Comparison of ENCODE assay signal across 16 cellular contexts in genomic region chr11:121769191-121769590, GRCh38.
DNase-seq lines count a peak whose midpoint lies in the region; ATAC-seq and TF ChIP-seq lines count a peak whose summit lies in the region.
"Had no signal": no experiment of that assay in that cellular context is flagged by ENCODE, and none has a peak within 500 bp of the region (broad histone marks: within the 10 kb centered on the region; RNA-seq: fewer than 3 reads in every experiment).

No MANE protein-coding gene starts in this region.

- no peak overlapping the region for H3K9ac ChIP-seq in SK-N-SH
- H3K9ac ChIP-seq: BLaER1 had no signal

- no peaks in the 10 kb centered on the region for H4K20me1 ChIP-seq in SK-N-SH (ENCODE audit: insufficient read depth)
- H4K20me1 ChIP-seq: BLaER1 had no signal

- H3K27me3 ChIP-seq in SK-N-SH (ENCODE audit: insufficient read depth), result no peaks in the 10 kb centered on the region
- H3K27me3 ChIP-seq: BE2C, BLaER1 had no signal

- no peak for TF ChIP-seq RAD21 in SK-N-SH (IDR thresholded peaks at IDR 0.05; ENCODE audit: low read length)

- intact Hi-C loops in activated B cell treated with CpG ODN at 0.5 μM for 24 hours (cut with micrococcal nuclease), result loop anchor here (10.0 kb wide), 1 partner anchor 156 kb away; no protein-coding TSS in a partner anchor

- H3K4me3 Mint-ChIP-seq in activated B cell treated with CpG ODN at 0.5 μM for 24 hours, result no peak overlapping the region
- H3K4me3 Mint-ChIP-seq in neural crest cell, result no peak overlapping the region
- peak overlapping the region; percentile 49 to 66 for H3K4me3 Mint-ChIP-seq in stimulated activated naive B cell treated with anti-CD40 and anti-IgM and Interleukin-4, amounts not matched to agents 10 μg/mL and 1 μg/mL and 100 μg/mL, for 72 hours
- H3K4me3 Mint-ChIP-seq: CD4-positive, alpha-beta T cell; CD8-positive, alpha-beta T cell had no signal

- peaks cover 17% of the 10 kb centered on the region for H3K4me1 Mint-ChIP-seq in activated B cell treated with CpG ODN at 0.5 μM for 24 hours
- peaks cover 3% of the 10 kb centered on the region for H3K4me1 Mint-ChIP-seq in neural crest cell
- H3K4me1 Mint-ChIP-seq in stimulated activated naive B cell treated with anti-CD40 and anti-IgM and Interleukin-4, amounts not matched to agents 10 μg/mL and 1 μg/mL and 100 μg/mL, for 72 hours, result peaks cover 22 to 32% of the 10 kb centered on the region in 2 donors

- H3K27me3 Mint-ChIP-seq in activated B cell treated with CpG ODN at 0.5 μM for 24 hours, result peaks cover 2% of the 10 kb centered on the region
- H3K27me3 Mint-ChIP-seq in neural crest cell (ENCODE audit: low read depth), result no peaks in the 10 kb centered on the region
- H3K27me3 Mint-ChIP-seq in stimulated activated naive B cell treated with anti-CD40 and anti-IgM and Interleukin-4, amounts not matched to agents 10 μg/mL and 1 μg/mL and 100 μg/mL, for 72 hours, result no peaks in the 10 kb centered on the region

- no peaks in the 10 kb centered on the region for H3F3A ChIP-seq in SK-N-SH (replicated peaks; ENCODE audit: insufficient read depth)

- H3K4me3 ChIP-seq in SK-N-SH (ENCODE audit: low read depth in 2 of 2, low read length in 1 of 2), result no peak overlapping the region
- H3K4me3 ChIP-seq: BLaER1 had no signal

- TF ChIP-seq EP300 in SK-N-SH (IDR thresholded peaks at IDR 0.05; ENCODE audit: borderline replicate concordance in 1 of 2, low read depth in 1 of 2, low read length in 1 of 2), result no peak

- no peaks in the 10 kb centered on the region for H3K36me3 Mint-ChIP-seq in activated B cell treated with CpG ODN at 0.5 μM for 24 hours (ENCODE audit: low read depth)
- H3K36me3 Mint-ChIP-seq in neural crest cell (ENCODE audit: low read depth), result no peaks in the 10 kb centered on the region
- H3K36me3 Mint-ChIP-seq in stimulated activated naive B cell treated with anti-CD40 and anti-IgM and Interleukin-4, amounts not matched to agents 10 μg/mL and 1 μg/mL and 100 μg/mL, for 72 hours, result no peaks in the 10 kb centered on the region
- H3K36me3 Mint-ChIP-seq: CD8-positive, alpha-beta T cell had no signal

- H3K36me3 ChIP-seq in SK-N-SH (replicated peaks in 1 of 2; ENCODE audit: control insufficient read depth in 1 of 2, insufficient read depth in 2 of 2, low read length in 1 of 2), result no peaks in the 10 kb centered on the region
- H3K36me3 ChIP-seq: BE2C, BLaER1 had no signal

- H3K4me1 ChIP-seq in SK-N-SH (ENCODE audit: control insufficient read depth in 1 of 2, insufficient read depth in 2 of 2, low read depth in 1 of 2, low read length in 1 of 2), result no peaks in the 10 kb centered on the region; a peak in 1 of 4 replicates
- H3K4me1 ChIP-seq: BE2C, BLaER1, Caco-2 had no signal

- POLR2A ChIA-PET in activated B cell treated with CpG ODN at 0.5 μM for 24 hours (lab: Charles Lee), result no interaction called here
- POLR2A ChIA-PET in SK-N-SH (lab: Yijun Ruan, JAX), result no interaction called here

- TF ChIP-seq CTCF in activated B cell treated with CpG ODN at 0.5 μM for 24 hours (IDR thresholded peaks at IDR 0.05), result no peak
- no peak for TF ChIP-seq CTCF in neural crest cell (conservative IDR thresholded peaks at IDR 0.05)
- no peak for TF ChIP-seq CTCF in SK-N-SH (IDR thresholded peaks at IDR 0.05)

- ATAC-seq in activated B cell treated with CpG ODN at 0.5 μM for 24 hours (ENCODE audit: low read depth) (no peak), HG03108 (IDR thresholded peaks at IDR 0.05; ENCODE audit: unreplicated experiment) (no peak)
- ATAC-seq in stimulated activated naive B cell treated with anti-CD40 and anti-IgM and Interleukin-4, amounts not matched to agents 10 μg/mL and 1 μg/mL and 100 μg/mL, for 72 hours (replicated peaks), result peak; percentile 75 to 77
- ATAC-seq: CD8-positive, alpha-beta T cell had no signal

- CTCF ChIA-PET in activated B cell treated with CpG ODN at 0.5 μM for 24 hours (lab: Charles Lee), result no interaction called here
- CTCF ChIA-PET in SK-N-SH (lab: Yijun Ruan, JAX), result no interaction called here

- WGBS in SK-N-SH (ENCODE audit: low lambda C conversion rate), result 77% methylated on average over 2 of the region's 2 CpGs

- DNase-seq in activated B cell treated with CpG ODN at 0.5 μM for 24 hours (no peak), neural crest cell (ENCODE audit: low read depth, low spot score) (no peak), SK-N-SH (no peak)
- DNase-seq in stimulated activated naive B cell treated with anti-CD40 and anti-IgM and Interleukin-4, amounts not matched to agents 10 μg/mL and 1 μg/mL and 100 μg/mL, for 72 hours, result peak; percentile 12
- DNase-seq: 8988T; ACHN; BE2C; Caco-2; Calu3; CD4-positive, alpha-beta T cell; CD8-positive, alpha-beta T cell; DMS79 treated with DMSO at 0.1 percent for 48 hours; GF-D8 had no signal

- H3K9me2 ChIP-seq in SK-N-SH, result no peaks in the 10 kb centered on the region

- H3K9me3 Mint-ChIP-seq in activated B cell treated with CpG ODN at 0.5 μM for 24 hours (no peaks in the 10 kb centered on the region), neural crest cell (peaks cover 8% of the 10 kb centered on the region)
- peaks cover 0 to 4% of the 10 kb centered on the region in 2 donors for H3K9me3 Mint-ChIP-seq in stimulated activated naive B cell treated with anti-CD40 and anti-IgM and Interleukin-4, amounts not matched to agents 10 μg/mL and 1 μg/mL and 100 μg/mL, for 72 hours
- H3K9me3 Mint-ChIP-seq: CD4-positive, alpha-beta T cell; CD8-positive, alpha-beta T cell had no signal

- H3K9me3 ChIP-seq in SK-N-SH, result no peaks in the 10 kb centered on the region
- H3K9me3 ChIP-seq: BE2C, BLaER1, Caco-2 had no signal

- H3K27ac ChIP-seq in SK-N-SH (ENCODE audit: low read depth in 2 of 2, low read length in 1 of 2), result no peak overlapping the region
- H3K27ac ChIP-seq: BLaER1, C4-2B had no signal

- no peaks in the 10 kb centered on the region for H3K79me2 ChIP-seq in SK-N-SH (ENCODE audit: insufficient read depth)

- H3K4me2 ChIP-seq in SK-N-SH, result no peak overlapping the region
- H3K4me2 ChIP-seq: BLaER1 had no signal

- no peak overlapping the region for H2AFZ ChIP-seq in SK-N-SH (ENCODE audit: low read depth)

- H3K27ac Mint-ChIP-seq in activated B cell treated with CpG ODN at 0.5 μM for 24 hours, result peak overlapping the region; percentile 1
- H3K27ac Mint-ChIP-seq in neural crest cell (ENCODE audit: unreplicated experiment), result peak overlapping the region; percentile 55
- peak overlapping the region; percentile 92 for H3K27ac Mint-ChIP-seq in stimulated activated naive B cell treated with anti-CD40 and anti-IgM and Interleukin-4, amounts not matched to agents 10 μg/mL and 1 μg/mL and 100 μg/mL, for 72 hours
- H3K27ac Mint-ChIP-seq: CD4-positive, alpha-beta T cell; CD8-positive, alpha-beta T cell had no signal

TF ChIP-seq in SK-N-SH, 30 proteins besides CTCF, POLR2A, EP300 and RAD21:
- no peak for TF ChIP-seq MAX (IDR thresholded peaks at IDR 0.05; ENCODE audit: low read depth)
- TF ChIP-seq GABPA (IDR thresholded peaks at IDR 0.05; ENCODE audit: low read depth), result no peak
- no peak for TF ChIP-seq JUND (IDR thresholded peaks at IDR 0.05)
- TF ChIP-seq RXRA (IDR thresholded peaks at IDR 0.05; ENCODE audit: borderline replicate concordance, low read depth), result no peak
- TF ChIP-seq USF2 (IDR thresholded peaks at IDR 0.05; ENCODE audit: borderline replicate concordance, low read depth, low read length), result no peak
- no peak for TF ChIP-seq SIN3A (IDR thresholded peaks at IDR 0.05; ENCODE audit: borderline replicate concordance, low read depth, low read length)
- TF ChIP-seq GATA2 (CRISPR knock-in tag; IDR thresholded peaks at IDR 0.05), result no peak
- no peak for TF ChIP-seq REST (IDR thresholded peaks at IDR 0.05; ENCODE audit: low read depth, low read length)

Comparison
In these comparisons a context has a peak if more than half of its experiments do, and no peak if none do; other contexts are left out.
1. ATAC-seq: peak in stimulated activated naive B cell treated with anti-CD40 and anti-IgM and Interleukin-4, amounts not matched to agents 10 μg/mL and 1 μg/mL and 100 μg/mL, for 72 hours (2 of 2); none in activated B cell treated with CpG ODN at 0.5 μM for 24 hours (single experiment) and HG03108 (single experiment).
2. H3K27ac Mint-ChIP-seq: peak in every context shown above with its lines; median percentile 92 in stimulated activated naive B cell treated with anti-CD40 and anti-IgM and Interleukin-4, amounts not matched to agents 10 μg/mL and 1 μg/mL and 100 μg/mL, for 72 hours; 55 in neural crest cell; 1 in activated B cell treated with CpG ODN at 0.5 μM for 24 hours.
3. H3K4me3 Mint-ChIP-seq: peak in stimulated activated naive B cell treated with anti-CD40 and anti-IgM and Interleukin-4, amounts not matched to agents 10 μg/mL and 1 μg/mL and 100 μg/mL, for 72 hours (2 of 2); none in activated B cell treated with CpG ODN at 0.5 μM for 24 hours (single experiment) and neural crest cell (single experiment).